In the genomic region with DNA sequence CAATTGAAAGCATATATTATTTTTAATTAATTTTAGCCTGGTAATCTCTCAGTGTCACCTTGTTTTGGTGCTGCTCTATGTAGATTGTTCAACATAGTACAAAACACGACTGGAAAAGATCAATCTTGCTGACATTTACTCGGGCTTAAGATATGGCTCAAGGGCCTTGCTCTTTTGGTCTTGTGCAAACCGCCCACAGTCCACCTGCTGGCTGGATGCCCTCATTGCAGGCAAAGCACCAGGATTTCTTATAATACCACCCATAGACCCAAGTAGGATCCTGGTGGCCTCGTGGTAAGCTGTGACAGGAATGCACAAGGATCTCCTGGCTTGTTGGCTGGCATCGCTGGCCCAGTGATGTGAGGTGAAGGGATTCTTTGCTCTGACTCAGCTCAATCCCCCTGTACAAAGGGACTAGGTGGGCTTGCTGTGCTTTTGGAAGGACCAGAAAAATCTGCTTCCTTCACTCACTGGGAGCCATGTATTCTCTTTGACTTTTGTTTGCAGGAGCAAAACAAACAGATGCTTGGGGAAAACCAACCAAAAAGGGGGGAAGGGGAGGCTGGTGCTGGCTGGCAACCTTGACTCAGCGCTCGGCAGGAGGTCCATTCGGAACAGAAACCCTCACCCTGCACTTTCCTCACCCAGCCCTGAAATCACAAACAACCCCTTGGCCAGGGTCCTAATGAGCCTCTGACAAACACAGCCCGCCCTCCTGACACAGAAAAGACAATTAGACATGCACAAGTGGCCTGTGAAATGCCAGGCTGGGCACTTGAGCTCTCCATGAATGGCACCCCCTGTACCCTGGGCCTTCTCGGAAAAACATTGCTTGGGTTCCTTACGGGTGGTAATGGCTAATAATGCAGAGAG, we compare ENCODE assay signal across 8 cellular contexts. TPM values are rescaled to one million over a fixed set of nuclear protein-coding genes. Genes with fewer than 3 reads are reported as not detected.
A peak's percentile ranks its signal among the peaks of the same experiment; 100 is the strongest.
DNase-seq lines count a peak whose midpoint lies in the region; ATAC-seq and TF ChIP-seq lines count a peak whose summit lies in the region.

No MANE protein-coding gene starts in this region.

- no peak overlapping the region for H3K4ac ChIP-seq in mesenchymal stem cell (ENCODE audit: low read depth in 1 of 2, low read length in 2 of 2)

- no peaks in the 10 kb centered on the region for H3K79me1 ChIP-seq in mesenchymal stem cell (replicated peaks; ENCODE audit: low read length, poor library complexity, severe bottlenecking)

- no peaks in the 10 kb centered on the region for H3K9me3 Mint-ChIP-seq in activated CD4-positive, alpha-beta T cell treated with anti-CD3 and anti-CD28 coated beads, Interleukin-2, amount 10 ng/mL, durations not matched to agents 24 days and 14 days

- H3K36me3 ChIP-seq in A673 (ENCODE audit: insufficient read depth, low read length, poor library complexity, severe bottlenecking) (no peaks in the 10 kb centered on the region), HAP-1 (replicated peaks) (no peaks in the 10 kb centered on the region), mesenchymal stem cell (ENCODE audit: control insufficient read depth in 1 of 2, insufficient read depth in 2 of 2, low read depth in 1 of 2, low read length in 2 of 2) (no peaks in the 10 kb centered on the region)

- no peak overlapping the region for H3K14ac ChIP-seq in mesenchymal stem cell (ENCODE audit: low read length in 2 of 2)

- H3K4me3 ChIP-seq in A673 (ENCODE audit: low read depth, low read length, poor library complexity, severe bottlenecking) (no peak overlapping the region), HAP-1 (no peak overlapping the region), coronary artery (no peak overlapping the region), mesenchymal stem cell (ENCODE audit: insufficient read depth in 1 of 2, low read depth in 1 of 2, low read length in 2 of 2) (no peak overlapping the region)

- H3K4me1 Mint-ChIP-seq in activated CD4-positive, alpha-beta T cell treated with anti-CD3 and anti-CD28 coated beads, Interleukin-2, amount 10 ng/mL, durations not matched to agents 24 days and 14 days = no peaks in the 10 kb centered on the region

- ATAC-seq in GM18520 (IDR thresholded peaks at IDR 0.05; ENCODE audit: unreplicated experiment) = no peak

- no peak overlapping the region for H4K8ac ChIP-seq in mesenchymal stem cell (ENCODE audit: low read length)

- H3K27ac ChIP-seq in A673 (ENCODE audit: low read depth, low read length, poor library complexity, severe bottlenecking) = no peak overlapping the region
- H3K27ac ChIP-seq in coronary artery = no peak overlapping the region
- H3K27ac ChIP-seq in mesenchymal stem cell (ENCODE audit: low read length, poor library complexity, severe bottlenecking) = no peak overlapping the region

- DNase-seq in A673 (ENCODE audit: low spot score) (peak; percentile 77), HAP-1 (ENCODE audit: low spot score in 2 of 2) (peak; percentile 55 to 83), NCI-H510A treated with DMSO at 0.1 percent for 48 hours (lab: John Stamatoyannopoulos, UW) (peak; percentile 77), coronary artery (ENCODE audit: low spot score) (no peak), mesenchymal stem cell (peak; percentile 46)
- DNase-seq in activated CD4-positive, alpha-beta T cell treated with anti-CD3 and anti-CD28 coated beads, Interleukin-2, amount 10 ng/mL, durations not matched to agents 24 days and 14 days = peak; percentile 91
- DNase-seq in stimulated activated CD8-positive, alpha-beta memory T cell treated with anti-CD3 and anti-CD28 coated beads, Interleukin-7, amount 100 ng/mL, for 24 hours (ENCODE audit: low read depth) = peak; percentile 68

- POLR2A ChIA-PET in A673 (lab: Charles Lee; ENCODE audit: low non-redundant PET) = no interaction called here

- in situ Hi-C loops in HAP-1 (cut with MboI; ENCODE audit: low sequenced_read_pairs) = no loop called here

- H3K4me2 ChIP-seq in mesenchymal stem cell (ENCODE audit: low read length, poor library complexity, severe bottlenecking) = no peak overlapping the region

- no peak overlapping the region for H2BK120ac ChIP-seq in mesenchymal stem cell (ENCODE audit: low read depth, low read length)

- H2AFZ ChIP-seq in mesenchymal stem cell (ENCODE audit: low read depth, low read length) = no peak overlapping the region

- no peak overlapping the region for H2BK5ac ChIP-seq in mesenchymal stem cell (ENCODE audit: low read depth, low read length, poor library complexity, severe bottlenecking)

- H2BK12ac ChIP-seq in mesenchymal stem cell (ENCODE audit: low read length in 2 of 2) = no peak overlapping the region

- no peak overlapping the region for H4K91ac ChIP-seq in mesenchymal stem cell (ENCODE audit: low read length)

- H3K27me3 Mint-ChIP-seq in activated CD4-positive, alpha-beta T cell treated with anti-CD3 and anti-CD28 coated beads, Interleukin-2, amount 10 ng/mL, durations not matched to agents 24 days and 14 days = peaks cover 1% of the 10 kb centered on the region

- no TSS peak for BruUV-seq in A673 (replicated peaks; lab: Mats Ljungman, UMichigan)

- H3K4me1 ChIP-seq in A673 (ENCODE audit: insufficient read depth, low read length, poor library complexity, severe bottlenecking) (no peaks in the 10 kb centered on the region), HAP-1 (no peaks in the 10 kb centered on the region), mesenchymal stem cell (ENCODE audit: control insufficient read depth, insufficient read depth, low read depth, low read length) (peaks cover 11% of the 10 kb centered on the region)

- intact Hi-C loops in A673 (cut with micrococcal nuclease; ENCODE audit: unreplicated experiment) = no loop called here
- intact Hi-C loops in activated CD4-positive, alpha-beta T cell treated with anti-CD3 and anti-CD28 coated beads, Interleukin-2, amount 10 ng/mL, durations not matched to agents 24 days and 14 days (cut with micrococcal nuclease) = loop anchor here (1.0 kb wide), 1 partner anchor 84 kb away; no protein-coding TSS in a partner anchor

- no peaks in the 10 kb centered on the region for H3K36me3 Mint-ChIP-seq in activated CD4-positive, alpha-beta T cell treated with anti-CD3 and anti-CD28 coated beads, Interleukin-2, amount 10 ng/mL, durations not matched to agents 24 days and 14 days (ENCODE audit: low read depth)

- H3K23ac ChIP-seq in mesenchymal stem cell (ENCODE audit: low read length in 2 of 2) = no peak overlapping the region

- CTCF ChIA-PET in A673 (lab: Charles Lee) = no interaction called here

- no peaks in the 10 kb centered on the region for H3K9me3 ChIP-seq in A673 (ENCODE audit: low read depth, low read length, poor library complexity, severe bottlenecking)
- H3K9me3 ChIP-seq in HAP-1 = no peaks in the 10 kb centered on the region
- no peaks in the 10 kb centered on the region for H3K9me3 ChIP-seq in mesenchymal stem cell (ENCODE audit: control insufficient read depth, low read length)

- H3K27me3 ChIP-seq in A673 (replicated peaks; ENCODE audit: insufficient read depth, low read depth, low read length, poor library complexity) (no peaks in the 10 kb centered on the region), HAP-1 (ENCODE audit: low read depth) (no peaks in the 10 kb centered on the region), mesenchymal stem cell (ENCODE audit: control insufficient read depth in 1 of 2, insufficient read depth in 1 of 2, low read length in 2 of 2) (peaks cover 0 to 4% of the 10 kb centered on the region in 2 experiments)

- H3K9ac ChIP-seq in mesenchymal stem cell (ENCODE audit: low read length) = no peak overlapping the region

- H3K4me3 Mint-ChIP-seq in activated CD4-positive, alpha-beta T cell treated with anti-CD3 and anti-CD28 coated beads, Interleukin-2, amount 10 ng/mL, durations not matched to agents 24 days and 14 days = no peak overlapping the region

- H2BK15ac ChIP-seq in mesenchymal stem cell (ENCODE audit: low read depth, poor library complexity, severe bottlenecking) = no peak overlapping the region

- no peak overlapping the region for H3K18ac ChIP-seq in mesenchymal stem cell (ENCODE audit: low read depth in 1 of 2, low read length in 2 of 2)

- no peak overlapping the region for H3K27ac Mint-ChIP-seq in activated CD4-positive, alpha-beta T cell treated with anti-CD3 and anti-CD28 coated beads, Interleukin-2, amount 10 ng/mL, durations not matched to agents 24 days and 14 days

- H2AK5ac ChIP-seq in mesenchymal stem cell (ENCODE audit: low read length, severe bottlenecking) = no peak overlapping the region

- TF ChIP-seq CTCF in A673 (conservative IDR thresholded peaks at IDR 0.05; ENCODE audit: low read depth, low read length) (peak; percentile 71), coronary artery (IDR thresholded peaks at IDR 0.05) (peak; percentile 20)

- WGBS in mesenchymal stem cell = 68% methylated on average over 11 of the region's 11 CpGs

RNA-seq across cellular contexts. Expression of gene MED9, which starts 36.6 kb away (rescaled TPM):
- total RNA-seq in A673 (2021) = 20.4 and 21.6 TPM in 2 replicates
- 14.4 and 15.3 TPM in 2 replicates for total RNA-seq in activated CD4-positive, alpha-beta T cell treated with anti-CD3 and anti-CD28 coated beads, Interleukin-2, amount 10 ng/mL, durations not matched to agents 24 days and 14 days
- 6.1 TPM for polyA plus RNA-seq in mesenchymal stem cell (2013, experiment 1 of 2)
- 6.3 TPM for polyA plus RNA-seq in mesenchymal stem cell (2013, experiment 2 of 2)

RNA-seq across cellular contexts. Expression of gene RASD1, which starts 56.0 kb away (rescaled TPM):
- total RNA-seq in A673 (2021) = 0.21 and 0.24 TPM in 2 replicates
- 6.6 and 7.5 TPM in 2 replicates for total RNA-seq in activated CD4-positive, alpha-beta T cell treated with anti-CD3 and anti-CD28 coated beads, Interleukin-2, amount 10 ng/mL, durations not matched to agents 24 days and 14 days
- polyA plus RNA-seq in mesenchymal stem cell (2013, experiment 1 of 2) = 0.21 TPM
- 0.15 TPM for polyA plus RNA-seq in mesenchymal stem cell (2013, experiment 2 of 2)
